ENCODE assay signal across 8 cellular contexts in genomic region chr12:110349521-110350151, GRCh38. TPM values are rescaled to one million over a fixed set of nuclear protein-coding genes. Genes with fewer than 3 reads are reported as not detected.
DNase-seq lines count a peak whose midpoint lies in the region; ATAC-seq and TF ChIP-seq lines count a peak whose summit lies in the region.

No MANE protein-coding gene starts in this region.

- H3K9me3 ChIP-seq in BLaER1 = no peaks in the 10 kb centered on the region
- no peaks in the 10 kb centered on the region for H3K9me3 ChIP-seq in OCI-LY1 (ENCODE audit: low read length)

- peak overlapping the region; percentile 59 for H3K9ac ChIP-seq in BLaER1
- H3K9ac ChIP-seq in OCI-LY1 (ENCODE audit: low read length) = no peak overlapping the region

- H3K4me2 ChIP-seq in BLaER1 (peak overlapping the region; percentile 90), OCI-LY1 (ENCODE audit: low read length) (no peak overlapping the region)

- no peak for ATAC-seq in HG03457 (IDR thresholded peaks at IDR 0.05; ENCODE audit: unreplicated experiment)

- peak; percentile 59 for DNase-seq in activated naive CD4-positive, alpha-beta T cell treated with anti-CD3 and anti-CD28 coated beads, Interleukin-2, amount 10 ng/mL, durations not matched to agents 7 days and 5 days
- DNase-seq in nephron progenitor cell (no peak), NCI-H748 (lab: John Stamatoyannopoulos, UW; ENCODE audit: unreplicated experiment) (no peak), DMS114 treated with DMSO at 0.1 percent for 48 hours (lab: John Stamatoyannopoulos, UW; ENCODE audit: unreplicated experiment) (no peak), H4 (ENCODE audit: low spot score) (no peak)

- CTCF ChIA-PET in activated naive CD4-positive, alpha-beta T cell treated with anti-CD3 and anti-CD28 coated beads, Interleukin-2, amount 10 ng/mL, durations not matched to agents 7 days and 5 days (lab: Charles Lee) = interaction anchor here (0.9 to 2.1 kb wide), 4 partner anchors 14 to 253 kb away, joined by 3 to 18 read pairs (median 4); no protein-coding TSS in a partner anchor

- H3K27ac ChIP-seq in BLaER1 (peak overlapping the region; percentile 80), OCI-LY1 (ENCODE audit: low read depth, low read length, poor library complexity, severe bottlenecking) (peak overlapping the region; percentile 21)

- peak overlapping the region; percentile 14 for H3K4me3 Mint-ChIP-seq in activated naive CD4-positive, alpha-beta T cell treated with anti-CD3 and anti-CD28 coated beads, Interleukin-2, amount 10 ng/mL, durations not matched to agents 7 days and 5 days
- no peak overlapping the region for H3K4me3 Mint-ChIP-seq in nephron progenitor cell

- no peak for TF ChIP-seq CTCF in OCI-LY1 (IDR thresholded peaks at IDR 0.05; ENCODE audit: low read length)
- no peak for TF ChIP-seq CTCF in nephron progenitor cell (IDR thresholded peaks at IDR 0.05)

- H3K9me3 Mint-ChIP-seq in activated naive CD4-positive, alpha-beta T cell treated with anti-CD3 and anti-CD28 coated beads, Interleukin-2, amount 10 ng/mL, durations not matched to agents 7 days and 5 days = no peaks in the 10 kb centered on the region
- no peaks in the 10 kb centered on the region for H3K9me3 Mint-ChIP-seq in nephron progenitor cell

- peaks cover 48% of the 10 kb centered on the region for H3K36me3 Mint-ChIP-seq in activated naive CD4-positive, alpha-beta T cell treated with anti-CD3 and anti-CD28 coated beads, Interleukin-2, amount 10 ng/mL, durations not matched to agents 7 days and 5 days
- peaks cover 56% of the 10 kb centered on the region for H3K36me3 Mint-ChIP-seq in nephron progenitor cell (ENCODE audit: low read depth)

- 0 out of 2 replicates have a peak, but pooled peaks cover 5% of the 10 kb centered on the region for H3F3A ChIP-seq in OCI-LY1 (ENCODE audit: insufficient read depth, low read length)

- H3K27me3 ChIP-seq in BLaER1 = no peaks in the 10 kb centered on the region
- H3K27me3 ChIP-seq in OCI-LY1 (ENCODE audit: insufficient read depth, low read length) = no peaks in the 10 kb centered on the region

- peaks cover 7% of the 10 kb centered on the region for H4K20me1 ChIP-seq in BLaER1
- no peaks in the 10 kb centered on the region for H4K20me1 ChIP-seq in OCI-LY1 (ENCODE audit: insufficient read depth, low read length)

- H3K4me1 Mint-ChIP-seq in activated naive CD4-positive, alpha-beta T cell treated with anti-CD3 and anti-CD28 coated beads, Interleukin-2, amount 10 ng/mL, durations not matched to agents 7 days and 5 days = peaks cover 44% of the 10 kb centered on the region
- peaks cover 13% of the 10 kb centered on the region for H3K4me1 Mint-ChIP-seq in nephron progenitor cell

- no peaks in the 10 kb centered on the region for H3K79me2 ChIP-seq in OCI-LY1 (ENCODE audit: insufficient read depth, low read length)

- H3K27me3 Mint-ChIP-seq in activated naive CD4-positive, alpha-beta T cell treated with anti-CD3 and anti-CD28 coated beads, Interleukin-2, amount 10 ng/mL, durations not matched to agents 7 days and 5 days = no peaks in the 10 kb centered on the region
- H3K27me3 Mint-ChIP-seq in nephron progenitor cell (ENCODE audit: low read depth, poor library complexity) = peaks cover 2% of the 10 kb centered on the region

- H3K36me3 ChIP-seq in BLaER1 (peaks cover 53% of the 10 kb centered on the region), OCI-LY1 (ENCODE audit: insufficient read depth, low read length) (peaks cover 54% of the 10 kb centered on the region)

- H3K27ac Mint-ChIP-seq in activated naive CD4-positive, alpha-beta T cell treated with anti-CD3 and anti-CD28 coated beads, Interleukin-2, amount 10 ng/mL, durations not matched to agents 7 days and 5 days = peak overlapping the region; percentile 85
- peak overlapping the region; percentile 92 for H3K27ac Mint-ChIP-seq in nephron progenitor cell

- H2AFZ ChIP-seq in OCI-LY1 (ENCODE audit: low read length) = no peak overlapping the region

- peaks cover 86% of the 10 kb centered on the region for H3K4me1 ChIP-seq in BLaER1
- no peaks in the 10 kb centered on the region for H3K4me1 ChIP-seq in OCI-LY1 (ENCODE audit: insufficient read depth, low read length, severe bottlenecking)

- no peaks in the 10 kb centered on the region for H3K9me2 ChIP-seq in OCI-LY1 (ENCODE audit: low read depth, low read length)

- H3K4me3 ChIP-seq in BLaER1 (peak overlapping the region; percentile 39), OCI-LY1 (ENCODE audit: low read depth, low read length, poor library complexity, severe bottlenecking) (no peak overlapping the region)

RNA-seq across cellular contexts. Expression of gene ANAPC7, which starts 53.9 kb away (rescaled TPM):
- 50.9 and 54.2 TPM in 2 replicates for total RNA-seq in H4 (2014; rRNA removed; shearing (Covaris generic))
